Comparison of ENCODE assay signal across 14 cellular contexts in genomic region chrX:37776987-37777325, GRCh38. TPM values are rescaled to one million over a fixed set of nuclear protein-coding genes. Genes with fewer than 3 reads are reported as not detected.
DNase-seq lines count a peak whose midpoint lies in the region; ATAC-seq lines count a peak whose summit lies in the region.
"Had no signal": no experiment of that assay in that cellular context is flagged by ENCODE, and none has a peak within 500 bp of the region (broad histone marks: within the 10 kb centered on the region; RNA-seq: fewer than 3 reads in every experiment).

No MANE protein-coding gene starts in this region.

- no peak overlapping the region for H3K4me2 ChIP-seq in mesendoderm (ENCODE audit: low read length)

- no peaks in the 10 kb centered on the region for H3K27me3 ChIP-seq in mesendoderm (ENCODE audit: insufficient read depth, low read length, poor library complexity)

- no peak overlapping the region for H2BK120ac ChIP-seq in mesendoderm (ENCODE audit: low read depth, low read length)

- peak overlapping the region; percentile 68 for H3K27ac Mint-ChIP-seq in activated T-helper 1 cell treated with anti-CD3 and anti-CD28 coated beads, Interleukin-12 subunit alpha, Interleukin-12 subunit beta, Interleukin-2, Interleukin-4 antibody, amounts not matched to agents 30 ng/mL and 10 ng/mL and 1 ng/mL, durations not matched to agents 14 hours and 24 hours and 36 hours

- H3K4ac ChIP-seq in mesendoderm (ENCODE audit: low read depth, low read length): no peak overlapping the region

- H3K27ac ChIP-seq in mesendoderm (ENCODE audit: low read depth, low read length): no peak overlapping the region

- no peak overlapping the region for H3K18ac ChIP-seq in mesendoderm (ENCODE audit: low read length)

- no peaks in the 10 kb centered on the region for H3K79me2 ChIP-seq in mesendoderm (ENCODE audit: control insufficient read depth, insufficient read depth, low read length)

- no peak overlapping the region for H3K4me3 ChIP-seq in mesendoderm (ENCODE audit: low read length)

- no peak overlapping the region for H3K4me3 Mint-ChIP-seq in activated T-helper 1 cell treated with anti-CD3 and anti-CD28 coated beads, Interleukin-12 subunit alpha, Interleukin-12 subunit beta, Interleukin-2, Interleukin-4 antibody, amounts not matched to agents 30 ng/mL and 10 ng/mL and 1 ng/mL, durations not matched to agents 14 hours and 24 hours and 36 hours

- whole genome bisulfite sequencing in mesendoderm (ENCODE audit: extremely low coverage, insufficient coverage, low lambda C conversion rate): no CpG with 5 or more reads among the region's 2 CpGs

- H3K79me1 ChIP-seq in mesendoderm (ENCODE audit: low read length): no peaks in the 10 kb centered on the region

- H3K23ac ChIP-seq in mesendoderm (ENCODE audit: low read length): no peak overlapping the region

- no peaks in the 10 kb centered on the region for H3K27me3 Mint-ChIP-seq in activated T-helper 1 cell treated with anti-CD3 and anti-CD28 coated beads, Interleukin-12 subunit alpha, Interleukin-12 subunit beta, Interleukin-2, Interleukin-4 antibody, amounts not matched to agents 30 ng/mL and 10 ng/mL and 1 ng/mL, durations not matched to agents 14 hours and 24 hours and 36 hours (ENCODE audit: insufficient read depth)

- H3K36me3 ChIP-seq in mesendoderm (ENCODE audit: control insufficient read depth, insufficient read depth, low read length): no peaks in the 10 kb centered on the region

- H3K9ac ChIP-seq in mesendoderm (ENCODE audit: low read length): no peak overlapping the region

- peaks cover 22% of the 10 kb centered on the region for H3K4me1 Mint-ChIP-seq in activated T-helper 1 cell treated with anti-CD3 and anti-CD28 coated beads, Interleukin-12 subunit alpha, Interleukin-12 subunit beta, Interleukin-2, Interleukin-4 antibody, amounts not matched to agents 30 ng/mL and 10 ng/mL and 1 ng/mL, durations not matched to agents 14 hours and 24 hours and 36 hours (ENCODE audit: low read depth)

- no peak overlapping the region for H4K8ac ChIP-seq in mesendoderm (ENCODE audit: low read depth, low read length)

- H2AK5ac ChIP-seq in mesendoderm (ENCODE audit: low read length): no peak overlapping the region

- H2BK15ac ChIP-seq in mesendoderm (replicated peaks; ENCODE audit: low read depth): no peak overlapping the region

- peak; percentile 57 for DNase-seq in CD1c-positive myeloid dendritic cell (ENCODE audit: extremely low spot score)
- DNase-seq in activated T-helper 1 cell treated with anti-CD3 and anti-CD28 coated beads, Interleukin-12 subunit alpha, Interleukin-12 subunit beta, Interleukin-2, Interleukin-4 antibody, amounts not matched to agents 30 ng/mL and 10 ng/mL and 1 ng/mL, durations not matched to agents 14 hours and 24 hours and 36 hours (ENCODE audit: low spot score): no peak
- DNase-seq in mesendoderm: no peak
- no peak for DNase-seq in NCI-H2107 treated with DMSO at 0.1 percent for 48 hours (lab: John Stamatoyannopoulos, UW; ENCODE audit: unreplicated experiment)
- no peak for DNase-seq in NCI-H1417 (lab: John Stamatoyannopoulos, UW)
- DNase-seq: activated T-cell treated with anti-CD3 and anti-CD28 coated beads, Interleukin-2, amount 50 U/mL, for 1 hour; C1 segment of cervical spinal cord; NCI-H1092 treated with DMSO at 0.1 percent for 48 hours; nucleus accumbens; stimulated activated naive CD4-positive, alpha-beta T cell treated with Interleukin-2 at 50 U/mL for 16 hours; T1000 had no signal

- intact Hi-C loops in activated T-helper 1 cell treated with anti-CD3 and anti-CD28 coated beads, Interleukin-12 subunit alpha, Interleukin-12 subunit beta, Interleukin-2, Interleukin-4 antibody, amounts not matched to agents 30 ng/mL and 10 ng/mL and 1 ng/mL, durations not matched to agents 14 hours and 24 hours and 36 hours (cut with micrococcal nuclease): loop anchor here (2.0 kb wide), 2 partner anchors 22 to 30 kb away; no protein-coding TSS in a partner anchor

- no peak overlapping the region for H3K56ac ChIP-seq in mesendoderm (ENCODE audit: low read length)

- no peaks in the 10 kb centered on the region for H3K9me3 Mint-ChIP-seq in activated T-helper 1 cell treated with anti-CD3 and anti-CD28 coated beads, Interleukin-12 subunit alpha, Interleukin-12 subunit beta, Interleukin-2, Interleukin-4 antibody, amounts not matched to agents 30 ng/mL and 10 ng/mL and 1 ng/mL, durations not matched to agents 14 hours and 24 hours and 36 hours

- no peak overlapping the region for H4K5ac ChIP-seq in mesendoderm (ENCODE audit: low read length)

- H3K36me3 Mint-ChIP-seq in activated T-helper 1 cell treated with anti-CD3 and anti-CD28 coated beads, Interleukin-12 subunit alpha, Interleukin-12 subunit beta, Interleukin-2, Interleukin-4 antibody, amounts not matched to agents 30 ng/mL and 10 ng/mL and 1 ng/mL, durations not matched to agents 14 hours and 24 hours and 36 hours (ENCODE audit: low read depth): no peaks in the 10 kb centered on the region

- no peak overlapping the region for H2BK5ac ChIP-seq in mesendoderm (ENCODE audit: low read length)

- no peaks in the 10 kb centered on the region for H3K4me1 ChIP-seq in mesendoderm (ENCODE audit: control insufficient read depth, low read depth, low read length)

- ATAC-seq in GM19023 (IDR thresholded peaks at IDR 0.05; ENCODE audit: unreplicated experiment) (peak; percentile 41), HG03103 (IDR thresholded peaks at IDR 0.05; ENCODE audit: low read depth, unreplicated experiment) (peak; percentile 29), esophagus mucosa (no peak)

RNA-seq across cellular contexts. Expression of gene CYBB, which starts 2.9 kb away (rescaled TPM):
- total RNA-seq in activated T-helper 1 cell treated with anti-CD3 and anti-CD28 coated beads, Interleukin-12 subunit alpha, Interleukin-12 subunit beta, Interleukin-2, Interleukin-4 antibody, amounts not matched to agents 30 ng/mL and 10 ng/mL and 1 ng/mL, durations not matched to agents 14 hours and 24 hours and 36 hours: not detected in 2 replicates
- 2.4 TPM for total RNA-seq in esophagus mucosa
- 0.08 TPM for polyA plus RNA-seq in mesendoderm (2013, experiment 1 of 2)
- polyA plus RNA-seq in mesendoderm (2013, experiment 2 of 2): 0.06 TPM
